1 cellular context compared by ENCODE assay signal in the genomic region with DNA sequence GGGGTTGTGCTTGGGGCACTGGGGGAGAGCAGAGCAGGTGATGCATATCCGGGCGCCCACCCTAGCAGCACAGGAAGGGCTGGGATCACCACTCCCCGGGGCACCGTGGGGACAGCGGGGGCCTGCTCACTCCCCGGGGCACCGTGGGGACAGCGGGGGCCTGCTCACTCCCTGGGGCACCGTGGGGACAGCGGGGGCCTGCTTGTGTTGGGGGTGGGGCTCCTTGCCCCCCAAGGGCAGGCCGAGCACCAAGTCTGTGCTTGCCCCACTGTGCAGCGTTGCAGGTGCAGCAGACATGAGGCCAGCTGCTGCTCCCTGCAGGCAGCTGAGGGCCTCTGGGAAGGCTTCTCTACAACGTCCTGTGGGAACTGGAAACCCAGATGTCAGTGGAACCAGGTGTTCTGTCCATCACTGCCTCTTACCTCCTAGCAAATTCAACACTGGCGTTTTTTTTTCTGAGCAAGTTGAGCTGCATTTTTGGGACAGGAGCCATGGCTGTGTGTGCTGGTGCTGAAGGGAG.
TF ChIP-seq lines count a peak whose summit lies in the region.

No MANE protein-coding gene starts in this region.

TF ChIP-seq in GM12878, 131 proteins besides CTCF, POLR2A, EP300 and RAD21 (continued from another document):
- TF ChIP-seq, protein P1, sequence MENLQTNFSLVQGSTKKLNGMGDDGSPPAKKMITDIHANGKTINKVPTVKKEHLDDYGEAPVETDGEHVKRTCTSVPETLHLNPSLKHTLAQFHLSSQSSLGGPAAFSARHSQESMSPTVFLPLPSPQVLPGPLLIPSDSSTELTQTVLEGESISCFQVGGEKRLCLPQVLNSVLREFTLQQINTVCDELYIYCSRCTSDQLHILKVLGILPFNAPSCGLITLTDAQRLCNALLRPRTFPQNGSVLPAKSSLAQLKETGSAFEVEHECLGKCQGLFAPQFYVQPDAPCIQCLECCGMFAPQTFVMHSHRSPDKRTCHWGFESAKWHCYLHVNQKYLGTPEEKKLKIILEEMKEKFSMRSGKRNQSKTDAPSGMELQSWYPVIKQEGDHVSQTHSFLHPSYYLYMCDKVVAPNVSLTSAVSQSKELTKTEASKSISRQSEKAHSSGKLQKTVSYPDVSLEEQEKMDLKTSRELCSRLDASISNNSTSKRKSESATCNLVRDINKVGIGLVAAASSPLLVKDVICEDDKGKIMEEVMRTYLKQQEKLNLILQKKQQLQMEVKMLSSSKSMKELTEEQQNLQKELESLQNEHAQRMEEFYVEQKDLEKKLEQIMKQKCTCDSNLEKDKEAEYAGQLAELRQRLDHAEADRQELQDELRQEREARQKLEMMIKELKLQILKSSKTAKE (IDR thresholded peaks at IDR 0.05; ENCODE audit: low read depth, poor library complexity, severe bottlenecking) = no peak
- TF ChIP-seq RFX5 (IDR thresholded peaks at IDR 0.05; ENCODE audit: low read depth, low read length) (no peak), EED (IDR thresholded peaks at IDR 0.05; ENCODE audit: low read depth) (peak; percentile 18; the same call in 1 of the 2 replicates), ZNF274 (IDR thresholded peaks at IDR 0.05; ENCODE audit: insufficient read depth, insufficient read length) (no peak), BCL11A (IDR thresholded peaks at IDR 0.05; ENCODE audit: low read depth, low read length) (no peak), HCFC1 (IDR thresholded peaks at IDR 0.05; ENCODE audit: low read length) (no peak), MYB (IDR thresholded peaks at IDR 0.05; ENCODE audit: borderline replicate concordance, low read depth, low read length) (no peak), ZNF384 (IDR thresholded peaks at IDR 0.05; ENCODE audit: borderline replicate concordance, low read depth, low read length) (no peak), TCF12 (IDR thresholded peaks at IDR 0.05; ENCODE audit: low read depth, low read length) (peak; percentile 90), PML (IDR thresholded peaks at IDR 0.05; ENCODE audit: low read length) (no peak), SUPT20H (IDR thresholded peaks at IDR 0.05; ENCODE audit: borderline replicate concordance, control insufficient read depth, low read depth, low read length) (no peak), SMAD5 (IDR thresholded peaks at IDR 0.05; ENCODE audit: low read depth) (no peak), TCF3 (IDR thresholded peaks at IDR 0.05; ENCODE audit: borderline replicate concordance, insufficient read depth, low read depth, low read length) (peak; percentile 85), BRCA1 (IDR thresholded peaks at IDR 0.05; ENCODE audit: low read depth, low read length) (no peak), RUNX3 (IDR thresholded peaks at IDR 0.05; ENCODE audit: low read length) (no peak)
- TF ChIP-seq, protein P2, sequence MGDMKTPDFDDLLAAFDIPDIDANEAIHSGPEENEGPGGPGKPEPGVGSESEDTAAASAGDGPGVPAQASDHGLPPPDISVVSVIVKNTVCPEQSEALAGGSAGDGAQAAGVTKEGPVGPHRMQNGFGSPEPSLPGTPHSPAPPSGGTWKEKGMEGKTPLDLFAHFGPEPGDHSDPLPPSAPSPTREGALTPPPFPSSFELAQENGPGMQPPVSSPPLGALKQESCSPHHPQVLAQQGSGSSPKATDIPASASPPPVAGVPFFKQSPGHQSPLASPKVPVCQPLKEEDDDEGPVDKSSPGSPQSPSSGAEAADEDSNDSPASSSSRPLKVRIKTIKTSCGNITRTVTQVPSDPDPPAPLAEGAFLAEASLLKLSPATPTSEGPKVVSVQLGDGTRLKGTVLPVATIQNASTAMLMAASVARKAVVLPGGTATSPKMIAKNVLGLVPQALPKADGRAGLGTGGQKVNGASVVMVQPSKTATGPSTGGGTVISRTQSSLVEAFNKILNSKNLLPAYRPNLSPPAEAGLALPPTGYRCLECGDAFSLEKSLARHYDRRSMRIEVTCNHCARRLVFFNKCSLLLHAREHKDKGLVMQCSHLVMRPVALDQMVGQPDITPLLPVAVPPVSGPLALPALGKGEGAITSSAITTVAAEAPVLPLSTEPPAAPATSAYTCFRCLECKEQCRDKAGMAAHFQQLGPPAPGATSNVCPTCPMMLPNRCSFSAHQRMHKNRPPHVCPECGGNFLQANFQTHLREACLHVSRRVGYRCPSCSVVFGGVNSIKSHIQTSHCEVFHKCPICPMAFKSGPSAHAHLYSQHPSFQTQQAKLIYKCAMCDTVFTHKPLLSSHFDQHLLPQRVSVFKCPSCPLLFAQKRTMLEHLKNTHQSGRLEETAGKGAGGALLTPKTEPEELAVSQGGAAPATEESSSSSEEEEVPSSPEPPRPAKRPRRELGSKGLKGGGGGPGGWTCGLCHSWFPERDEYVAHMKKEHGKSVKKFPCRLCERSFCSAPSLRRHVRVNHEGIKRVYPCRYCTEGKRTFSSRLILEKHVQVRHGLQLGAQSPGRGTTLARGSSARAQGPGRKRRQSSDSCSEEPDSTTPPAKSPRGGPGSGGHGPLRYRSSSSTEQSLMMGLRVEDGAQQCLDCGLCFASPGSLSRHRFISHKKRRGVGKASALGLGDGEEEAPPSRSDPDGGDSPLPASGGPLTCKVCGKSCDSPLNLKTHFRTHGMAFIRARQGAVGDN (IDR thresholded peaks at IDR 0.05) = peak; percentile 47
- TF ChIP-seq, protein P3, sequence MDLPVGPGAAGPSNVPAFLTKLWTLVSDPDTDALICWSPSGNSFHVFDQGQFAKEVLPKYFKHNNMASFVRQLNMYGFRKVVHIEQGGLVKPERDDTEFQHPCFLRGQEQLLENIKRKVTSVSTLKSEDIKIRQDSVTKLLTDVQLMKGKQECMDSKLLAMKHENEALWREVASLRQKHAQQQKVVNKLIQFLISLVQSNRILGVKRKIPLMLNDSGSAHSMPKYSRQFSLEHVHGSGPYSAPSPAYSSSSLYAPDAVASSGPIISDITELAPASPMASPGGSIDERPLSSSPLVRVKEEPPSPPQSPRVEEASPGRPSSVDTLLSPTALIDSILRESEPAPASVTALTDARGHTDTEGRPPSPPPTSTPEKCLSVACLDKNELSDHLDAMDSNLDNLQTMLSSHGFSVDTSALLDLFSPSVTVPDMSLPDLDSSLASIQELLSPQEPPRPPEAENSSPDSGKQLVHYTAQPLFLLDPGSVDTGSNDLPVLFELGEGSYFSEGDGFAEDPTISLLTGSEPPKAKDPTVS (IDR thresholded peaks at IDR 0.05; ENCODE audit: low read depth, low read length) = no peak
- TF ChIP-seq, protein P4, sequence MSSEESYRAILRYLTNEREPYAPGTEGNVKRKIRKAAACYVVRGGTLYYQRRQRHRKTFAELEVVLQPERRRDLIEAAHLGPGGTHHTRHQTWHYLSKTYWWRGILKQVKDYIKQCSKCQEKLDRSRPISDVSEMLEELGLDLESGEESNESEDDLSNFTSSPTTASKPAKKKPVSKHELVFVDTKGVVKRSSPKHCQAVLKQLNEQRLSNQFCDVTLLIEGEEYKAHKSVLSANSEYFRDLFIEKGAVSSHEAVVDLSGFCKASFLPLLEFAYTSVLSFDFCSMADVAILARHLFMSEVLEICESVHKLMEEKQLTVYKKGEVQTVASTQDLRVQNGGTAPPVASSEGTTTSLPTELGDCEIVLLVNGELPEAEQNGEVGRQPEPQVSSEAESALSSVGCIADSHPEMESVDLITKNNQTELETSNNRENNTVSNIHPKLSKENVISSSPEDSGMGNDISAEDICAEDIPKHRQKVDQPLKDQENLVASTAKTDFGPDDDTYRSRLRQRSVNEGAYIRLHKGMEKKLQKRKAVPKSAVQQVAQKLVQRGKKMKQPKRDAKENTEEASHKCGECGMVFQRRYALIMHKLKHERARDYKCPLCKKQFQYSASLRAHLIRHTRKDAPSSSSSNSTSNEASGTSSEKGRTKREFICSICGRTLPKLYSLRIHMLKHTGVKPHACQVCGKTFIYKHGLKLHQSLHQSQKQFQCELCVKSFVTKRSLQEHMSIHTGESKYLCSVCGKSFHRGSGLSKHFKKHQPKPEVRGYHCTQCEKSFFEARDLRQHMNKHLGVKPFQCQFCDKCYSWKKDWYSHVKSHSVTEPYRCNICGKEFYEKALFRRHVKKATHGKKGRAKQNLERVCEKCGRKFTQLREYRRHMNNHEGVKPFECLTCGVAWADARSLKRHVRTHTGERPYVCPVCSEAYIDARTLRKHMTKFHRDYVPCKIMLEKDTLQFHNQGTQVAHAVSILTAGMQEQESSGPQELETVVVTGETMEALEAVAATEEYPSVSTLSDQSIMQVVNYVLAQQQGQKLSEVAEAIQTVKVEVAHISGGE (CRISPR knock-in tag; IDR thresholded peaks at IDR 0.05) = no peak
- TF ChIP-seq, protein P5, sequence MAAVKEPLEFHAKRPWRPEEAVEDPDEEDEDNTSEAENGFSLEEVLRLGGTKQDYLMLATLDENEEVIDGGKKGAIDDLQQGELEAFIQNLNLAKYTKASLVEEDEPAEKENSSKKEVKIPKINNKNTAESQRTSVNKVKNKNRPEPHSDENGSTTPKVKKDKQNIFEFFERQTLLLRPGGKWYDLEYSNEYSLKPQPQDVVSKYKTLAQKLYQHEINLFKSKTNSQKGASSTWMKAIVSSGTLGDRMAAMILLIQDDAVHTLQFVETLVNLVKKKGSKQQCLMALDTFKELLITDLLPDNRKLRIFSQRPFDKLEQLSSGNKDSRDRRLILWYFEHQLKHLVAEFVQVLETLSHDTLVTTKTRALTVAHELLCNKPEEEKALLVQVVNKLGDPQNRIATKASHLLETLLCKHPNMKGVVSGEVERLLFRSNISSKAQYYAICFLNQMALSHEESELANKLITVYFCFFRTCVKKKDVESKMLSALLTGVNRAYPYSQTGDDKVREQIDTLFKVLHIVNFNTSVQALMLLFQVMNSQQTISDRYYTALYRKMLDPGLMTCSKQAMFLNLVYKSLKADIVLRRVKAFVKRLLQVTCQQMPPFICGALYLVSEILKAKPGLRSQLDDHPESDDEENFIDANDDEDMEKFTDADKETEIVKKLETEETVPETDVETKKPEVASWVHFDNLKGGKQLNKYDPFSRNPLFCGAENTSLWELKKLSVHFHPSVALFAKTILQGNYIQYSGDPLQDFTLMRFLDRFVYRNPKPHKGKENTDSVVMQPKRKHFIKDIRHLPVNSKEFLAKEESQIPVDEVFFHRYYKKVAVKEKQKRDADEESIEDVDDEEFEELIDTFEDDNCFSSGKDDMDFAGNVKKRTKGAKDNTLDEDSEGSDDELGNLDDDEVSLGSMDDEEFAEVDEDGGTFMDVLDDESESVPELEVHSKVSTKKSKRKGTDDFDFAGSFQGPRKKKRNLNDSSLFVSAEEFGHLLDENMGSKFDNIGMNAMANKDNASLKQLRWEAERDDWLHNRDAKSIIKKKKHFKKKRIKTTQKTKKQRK (IDR thresholded peaks at IDR 0.05; ENCODE audit: low read depth, low read length) = no peak
- TF ChIP-seq, protein P6, sequence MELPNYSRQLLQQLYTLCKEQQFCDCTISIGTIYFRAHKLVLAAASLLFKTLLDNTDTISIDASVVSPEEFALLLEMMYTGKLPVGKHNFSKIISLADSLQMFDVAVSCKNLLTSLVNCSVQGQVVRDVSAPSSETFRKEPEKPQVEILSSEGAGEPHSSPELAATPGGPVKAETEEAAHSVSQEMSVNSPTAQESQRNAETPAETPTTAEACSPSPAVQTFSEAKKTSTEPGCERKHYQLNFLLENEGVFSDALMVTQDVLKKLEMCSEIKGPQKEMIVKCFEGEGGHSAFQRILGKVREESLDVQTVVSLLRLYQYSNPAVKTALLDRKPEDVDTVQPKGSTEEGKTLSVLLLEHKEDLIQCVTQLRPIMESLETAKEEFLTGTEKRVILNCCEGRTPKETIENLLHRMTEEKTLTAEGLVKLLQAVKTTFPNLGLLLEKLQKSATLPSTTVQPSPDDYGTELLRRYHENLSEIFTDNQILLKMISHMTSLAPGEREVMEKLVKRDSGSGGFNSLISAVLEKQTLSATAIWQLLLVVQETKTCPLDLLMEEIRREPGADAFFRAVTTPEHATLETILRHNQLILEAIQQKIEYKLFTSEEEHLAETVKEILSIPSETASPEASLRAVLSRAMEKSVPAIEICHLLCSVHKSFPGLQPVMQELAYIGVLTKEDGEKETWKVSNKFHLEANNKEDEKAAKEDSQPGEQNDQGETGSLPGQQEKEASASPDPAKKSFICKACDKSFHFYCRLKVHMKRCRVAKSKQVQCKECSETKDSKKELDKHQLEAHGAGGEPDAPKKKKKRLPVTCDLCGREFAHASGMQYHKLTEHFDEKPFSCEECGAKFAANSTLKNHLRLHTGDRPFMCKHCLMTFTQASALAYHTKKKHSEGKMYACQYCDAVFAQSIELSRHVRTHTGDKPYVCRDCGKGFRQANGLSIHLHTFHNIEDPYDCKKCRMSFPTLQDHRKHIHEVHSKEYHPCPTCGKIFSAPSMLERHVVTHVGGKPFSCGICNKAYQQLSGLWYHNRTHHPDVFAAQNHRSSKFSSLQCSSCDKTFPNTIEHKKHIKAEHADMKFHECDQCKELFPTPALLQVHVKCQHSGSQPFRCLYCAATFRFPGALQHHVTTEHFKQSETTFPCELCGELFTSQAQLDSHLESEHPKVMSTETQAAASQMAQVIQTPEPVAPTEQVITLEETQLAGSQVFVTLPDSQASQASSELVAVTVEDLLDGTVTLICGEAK (IDR thresholded peaks at IDR 0.05; ENCODE audit: borderline replicate concordance) = 0 out of 2 replicates have a peak, but pooled peaks have one; percentile 2
TF ChIP-seq in GM12878: peak in this region for 6.
